Comparison of ENCODE assay signal across 1 cellular context in the genomic region with DNA sequence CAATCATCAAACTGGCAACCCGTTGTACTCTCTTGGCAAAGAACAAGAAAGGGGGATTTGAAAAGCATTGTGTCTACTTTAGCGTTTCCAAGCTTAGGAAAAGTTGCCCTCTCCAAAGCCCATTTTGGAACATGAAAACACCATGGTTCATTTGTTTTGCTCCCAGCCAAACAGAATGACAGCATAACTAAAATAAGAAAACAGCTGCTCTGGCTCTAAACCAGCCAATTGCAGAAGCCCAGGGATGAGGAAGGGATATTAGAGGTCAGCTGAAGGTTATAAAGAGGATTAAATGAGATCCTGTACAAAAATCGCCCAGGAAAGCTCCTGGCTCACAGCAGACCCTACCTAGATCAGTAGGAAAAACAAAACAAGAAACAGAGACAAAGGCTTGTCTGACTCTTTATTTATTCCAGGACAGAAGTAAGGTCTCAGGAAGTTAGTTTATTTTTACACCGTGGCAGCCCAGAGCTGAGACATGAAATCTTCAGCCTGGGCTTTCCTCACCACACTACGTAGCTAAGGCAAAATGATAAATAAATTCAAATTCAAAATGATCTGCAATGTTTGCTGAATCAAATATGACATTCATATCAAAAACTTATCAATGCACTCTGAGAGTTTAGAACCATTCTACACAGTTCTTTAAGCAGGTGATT.
TF ChIP-seq lines count a peak whose summit lies in the region.

No MANE protein-coding gene starts in this region.

TF ChIP-seq in IMR-90, 13 proteins besides CTCF, POLR2A, EP300 and RAD21:
- TF ChIP-seq ELK1 (IDR thresholded peaks at IDR 0.05; ENCODE audit: borderline replicate concordance, low read depth, low read length) (no peak), RFX5 (IDR thresholded peaks at IDR 0.05; ENCODE audit: low read depth, low read length) (no peak), BHLHE40 (IDR thresholded peaks at IDR 0.05; ENCODE audit: low read depth, low read length) (no peak), CHD1 (IDR thresholded peaks at IDR 0.05; ENCODE audit: low read depth, low read length) (no peak), USF2 (IDR thresholded peaks at IDR 0.05; ENCODE audit: low read depth, low read length) (no peak), MAZ (IDR thresholded peaks at IDR 0.05; ENCODE audit: borderline replicate concordance, low read depth, low read length) (no peak), CEBPB (IDR thresholded peaks at IDR 0.05; ENCODE audit: low read depth, low read length) (no peak), MXI1 (IDR thresholded peaks at IDR 0.05; ENCODE audit: borderline replicate concordance, low read depth, low read length) (no peak)
